Comparison of ENCODE assay signal across 12 cellular contexts in the genomic region with DNA sequence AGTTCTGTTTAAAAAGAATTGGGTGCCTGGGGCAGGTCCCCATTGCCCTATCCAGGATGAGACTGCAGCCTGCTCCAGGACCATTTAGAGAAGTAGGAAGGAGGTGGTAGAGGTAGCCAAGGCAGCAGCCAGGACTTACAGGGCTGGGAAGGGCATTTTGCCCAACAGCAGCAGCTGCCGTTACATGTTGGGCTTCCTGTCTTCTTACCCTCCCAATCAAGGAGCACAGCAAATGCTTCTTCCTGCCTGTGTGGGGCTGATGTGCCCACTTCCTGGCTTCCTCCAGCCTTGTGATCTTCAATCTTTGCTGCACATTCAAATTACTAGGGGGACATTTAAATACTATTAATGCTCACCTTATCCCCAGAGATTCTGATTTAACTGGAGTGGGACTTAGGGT.
DNase-seq lines count a peak whose midpoint lies in the region; ATAC-seq and TF ChIP-seq lines count a peak whose summit lies in the region.
"Had no signal": no experiment of that assay in that cellular context is flagged by ENCODE, and none has a peak within 500 bp of the region (broad histone marks: within the 10 kb centered on the region; RNA-seq: fewer than 3 reads in every experiment).

No MANE protein-coding gene starts in this region.

- peak; percentile 87 for ATAC-seq in effector memory CD8-positive, alpha-beta T cell (replicated peaks)
- ATAC-seq in heart right ventricle (no peak), HG03108 (IDR thresholded peaks at IDR 0.05; ENCODE audit: unreplicated experiment) (no peak)
- ATAC-seq: left lobe of liver had no signal

- peaks cover 42% of the 10 kb centered on the region for H3K4me1 Mint-ChIP-seq in activated CD4-positive, alpha-beta T cell treated with anti-CD3 and anti-CD28 coated beads, Interleukin-2, amount 10 ng/mL, durations not matched to agents 7 days and 5 days
- H3K4me1 Mint-ChIP-seq in effector memory CD8-positive, alpha-beta T cell (ENCODE audit: low read depth in 2 of 2), result peaks cover 47 to 54% of the 10 kb centered on the region in 2 donors

- peak overlapping the region; percentile 86 for H3K27ac Mint-ChIP-seq in activated CD4-positive, alpha-beta T cell treated with anti-CD3 and anti-CD28 coated beads, Interleukin-2, amount 10 ng/mL, durations not matched to agents 7 days and 5 days
- H3K27ac Mint-ChIP-seq in effector memory CD8-positive, alpha-beta T cell, result peak overlapping the region; percentile 91 to 93

- no peaks in the 10 kb centered on the region for H3K36me3 ChIP-seq in heart right ventricle
- H3K36me3 ChIP-seq: right lobe of liver had no signal

- peak; percentile 19 for DNase-seq in A172 (ENCODE audit: low spot score)
- peak; percentile 6 for DNase-seq in HCEC 1CT
- peak; percentile 46 for DNase-seq in activated CD4-positive, alpha-beta T cell treated with anti-CD3 and anti-CD28 coated beads, Interleukin-2, amount 10 ng/mL, durations not matched to agents 7 days and 5 days
- DNase-seq in effector memory CD8-positive, alpha-beta T cell, result peak; percentile 21 to 35 (median 24)
- DNase-seq in cerebellum (ENCODE audit: low spot score), result no peak
- DNase-seq in heart right ventricle, result no peak
- no peak for DNase-seq in NCI-H774 (lab: John Stamatoyannopoulos, UW)
- DNase-seq: OCI-M1, right lobe of liver had no signal

- H3K27ac ChIP-seq in heart right ventricle, result peak overlapping the region in 1 of 10 donors; percentile 69
- H3K27ac ChIP-seq: epithelial cell of prostate, right lobe of liver had no signal

- peaks cover 23% of the 10 kb centered on the region for H3K9me3 Mint-ChIP-seq in activated CD4-positive, alpha-beta T cell treated with anti-CD3 and anti-CD28 coated beads, Interleukin-2, amount 10 ng/mL, durations not matched to agents 7 days and 5 days
- peaks cover 0 to 7% of the 10 kb centered on the region in 2 donors for H3K9me3 Mint-ChIP-seq in effector memory CD8-positive, alpha-beta T cell

- H3K4me3 ChIP-seq in heart right ventricle, result no peak overlapping the region
- H3K4me3 ChIP-seq: right lobe of liver had no signal

- peak overlapping the region; percentile 1 for H3K4me3 Mint-ChIP-seq in activated CD4-positive, alpha-beta T cell treated with anti-CD3 and anti-CD28 coated beads, Interleukin-2, amount 10 ng/mL, durations not matched to agents 7 days and 5 days
- peak overlapping the region; percentile 68 to 83 for H3K4me3 Mint-ChIP-seq in effector memory CD8-positive, alpha-beta T cell

- CTCF ChIA-PET in activated CD4-positive, alpha-beta T cell treated with anti-CD3 and anti-CD28 coated beads, Interleukin-2, amount 10 ng/mL, durations not matched to agents 7 days and 5 days (lab: Charles Lee), result interaction anchor here (0.6 kb wide), 1 partner anchor 31 kb away, joined by 3 read pairs; no protein-coding TSS in a partner anchor

- no peaks in the 10 kb centered on the region for H3K9me3 ChIP-seq in heart right ventricle
- H3K9me3 ChIP-seq: right lobe of liver had no signal

- H3K4me1 ChIP-seq in heart right ventricle, result peaks cover 0 to 57% (median 15%) of the 10 kb centered on the region in 9 donors
- H3K4me1 ChIP-seq: right lobe of liver had no signal

- H3K27me3 ChIP-seq in heart right ventricle, result no peaks in the 10 kb centered on the region
- H3K27me3 ChIP-seq: right lobe of liver had no signal

- no peak for TF ChIP-seq CTCF in heart right ventricle (IDR thresholded peaks at IDR 0.05)

- H3K27me3 Mint-ChIP-seq in activated CD4-positive, alpha-beta T cell treated with anti-CD3 and anti-CD28 coated beads, Interleukin-2, amount 10 ng/mL, durations not matched to agents 7 days and 5 days, result no peaks in the 10 kb centered on the region
- no peaks in the 10 kb centered on the region for H3K27me3 Mint-ChIP-seq in effector memory CD8-positive, alpha-beta T cell

- 30 to 50% methylated on average over 1 of the region's 1 CpG for WGBS in heart right ventricle, 2 donors

- POLR2A ChIA-PET in activated CD4-positive, alpha-beta T cell treated with anti-CD3 and anti-CD28 coated beads, Interleukin-2, amount 10 ng/mL, durations not matched to agents 7 days and 5 days (lab: Charles Lee), result no interaction called here

- peaks cover 16% of the 10 kb centered on the region for H3K36me3 Mint-ChIP-seq in activated CD4-positive, alpha-beta T cell treated with anti-CD3 and anti-CD28 coated beads, Interleukin-2, amount 10 ng/mL, durations not matched to agents 7 days and 5 days (ENCODE audit: low read depth)
- peaks cover 9% of the 10 kb centered on the region for H3K36me3 Mint-ChIP-seq in effector memory CD8-positive, alpha-beta T cell (ENCODE audit: insufficient read depth)

- intact Hi-C loops in heart right ventricle (cut with DNase I), result no loop called here

Comparison
In these comparisons a context has a peak if more than half of its experiments do, and no peak if none do; other contexts are left out.
1. DNase-seq: peak in A172 (single experiment), HCEC 1CT (single experiment), activated CD4-positive, alpha-beta T cell treated with anti-CD3 and anti-CD28 coated beads, Interleukin-2, amount 10 ng/mL, durations not matched to agents 7 days and 5 days (single experiment) and effector memory CD8-positive, alpha-beta T cell (3 of 3); none in cerebellum (single experiment), heart right ventricle (0 of 2) and NCI-H774 (single experiment).